ENCODE assay signal across 9 cellular contexts in genomic region chr3:4421121-4421520, GRCh38. TPM values are rescaled to one million over a fixed set of nuclear protein-coding genes. Genes with fewer than 3 reads are reported as not detected.
DNase-seq lines count a peak whose midpoint lies in the region; ATAC-seq, FAIRE-seq and TF ChIP-seq lines count a peak whose summit lies in the region.
"Had no signal": no experiment of that assay in that cellular context is flagged by ENCODE, and none has a peak within 500 bp of the region (broad histone marks: within the 10 kb centered on the region; RNA-seq: fewer than 3 reads in every experiment).

No MANE protein-coding gene starts in this region.

- H3K4me3 ChIP-seq in A549 (no peak overlapping the region), right atrium auricular region (no peak overlapping the region)
- H3K4me3 ChIP-seq: right lobe of liver had no signal

- H3K4me3 Mint-ChIP-seq in activated naive CD8-positive, alpha-beta T cell treated with anti-CD3 and anti-CD28 coated beads, Interleukin-2, amount 10 ng/mL, durations not matched to agents 7 days and 5 days = no peak overlapping the region
- peak overlapping the region; percentile 28 for H3K4me3 Mint-ChIP-seq in stimulated activated effector memory CD8-positive, alpha-beta T cell treated with anti-CD3 and anti-CD28 coated beads, Interleukin-12 subunit alpha, Interleukin-12 subunit beta, amount 100 ng/mL, for 72 hours

- H3K4me1 ChIP-seq in A549 = peaks cover 21% of the 10 kb centered on the region
- peaks cover 0 to 6% of the 10 kb centered on the region in 2 donors for H3K4me1 ChIP-seq in right atrium auricular region
- H3K4me1 ChIP-seq: right lobe of liver had no signal

- no peaks in the 10 kb centered on the region for H3K4me1 Mint-ChIP-seq in activated naive CD8-positive, alpha-beta T cell treated with anti-CD3 and anti-CD28 coated beads, Interleukin-2, amount 10 ng/mL, durations not matched to agents 7 days and 5 days
- peaks cover 47% of the 10 kb centered on the region for H3K4me1 Mint-ChIP-seq in stimulated activated effector memory CD8-positive, alpha-beta T cell treated with anti-CD3 and anti-CD28 coated beads, Interleukin-12 subunit alpha, Interleukin-12 subunit beta, amount 100 ng/mL, for 72 hours

- peak overlapping the region in 1 of 2 experiments; percentile 35; a peak in 2 of 6 replicates for H3K27ac ChIP-seq in A549
- H3K27ac ChIP-seq in right atrium auricular region = no peak overlapping the region
- H3K27ac ChIP-seq: right lobe of liver had no signal

- DNase-seq in A549 (ENCODE audit: low read depth in 1 of 2, low spot score in 1 of 2) = peak; percentile 19 to 20
- no peak for DNase-seq in activated naive CD8-positive, alpha-beta T cell treated with anti-CD3 and anti-CD28 coated beads, Interleukin-2, amount 10 ng/mL, durations not matched to agents 7 days and 5 days
- peak in 1 of 2 donors; percentile 59 for DNase-seq in stimulated activated effector memory CD8-positive, alpha-beta T cell treated with anti-CD3 and anti-CD28 coated beads, Interleukin-12 subunit alpha, Interleukin-12 subunit beta, amount 100 ng/mL, for 72 hours (ENCODE audit: low spot score in 2 of 2)
- no peak for DNase-seq in RPMI8226
- no peak for DNase-seq in right atrium auricular region (ENCODE audit: low spot score)
- no peak for DNase-seq in NCI-H2029 treated with DMSO at 0.1 percent for 48 hours (lab: John Stamatoyannopoulos, UW)
- DNase-seq: right lobe of liver had no signal

- no peaks in the 10 kb centered on the region for H3K9me3 Mint-ChIP-seq in activated naive CD8-positive, alpha-beta T cell treated with anti-CD3 and anti-CD28 coated beads, Interleukin-2, amount 10 ng/mL, durations not matched to agents 7 days and 5 days
- no peaks in the 10 kb centered on the region for H3K9me3 Mint-ChIP-seq in stimulated activated effector memory CD8-positive, alpha-beta T cell treated with anti-CD3 and anti-CD28 coated beads, Interleukin-12 subunit alpha, Interleukin-12 subunit beta, amount 100 ng/mL, for 72 hours

- TF ChIP-seq CTCF in A549 (IDR thresholded peaks at IDR 0.05) = no peak
- no peak for TF ChIP-seq CTCF in right atrium auricular region (IDR thresholded peaks at IDR 0.05)

- TF ChIP-seq RAD21 in A549 (conservative IDR thresholded peaks at IDR 0.05 in 1 of 2, IDR thresholded peaks at IDR 0.05 in 1 of 2) = no peak

- WGBS in A549 (ENCODE audit: missing lambda C conversion rate) = 87% methylated on average over 2 of the region's 2 CpGs

- H3K27me3 Mint-ChIP-seq in activated naive CD8-positive, alpha-beta T cell treated with anti-CD3 and anti-CD28 coated beads, Interleukin-2, amount 10 ng/mL, durations not matched to agents 7 days and 5 days = no peaks in the 10 kb centered on the region

- peaks cover 5% of the 10 kb centered on the region for H3K36me3 ChIP-seq in right atrium auricular region

- CTCF ChIA-PET in A549 (lab: Yijun Ruan, JAX) = interaction anchor here (0.6 kb wide), 1 partner anchor 124 kb away, joined by 5 read pairs; no protein-coding TSS in a partner anchor

- POLR2A ChIA-PET in A549 (lab: Yijun Ruan, JAX) = interaction anchor here (1.0 kb wide), 1 partner anchor 72 kb away, joined by 3 read pairs; the partner anchor contains the start of gene ITPR1
- POLR2A ChIA-PET in activated naive CD8-positive, alpha-beta T cell treated with anti-CD3 and anti-CD28 coated beads, Interleukin-2, amount 10 ng/mL, durations not matched to agents 7 days and 5 days (lab: Charles Lee) = no interaction called here

- H3K9me3 ChIP-seq in A549 (no peaks in the 10 kb centered on the region), right atrium auricular region (no peaks in the 10 kb centered on the region)
- H3K9me3 ChIP-seq: right lobe of liver had no signal

- H3K36me3 Mint-ChIP-seq in activated naive CD8-positive, alpha-beta T cell treated with anti-CD3 and anti-CD28 coated beads, Interleukin-2, amount 10 ng/mL, durations not matched to agents 7 days and 5 days = peaks cover 10% of the 10 kb centered on the region
- H3K36me3 Mint-ChIP-seq in stimulated activated effector memory CD8-positive, alpha-beta T cell treated with anti-CD3 and anti-CD28 coated beads, Interleukin-12 subunit alpha, Interleukin-12 subunit beta, amount 100 ng/mL, for 72 hours = peaks cover 1% of the 10 kb centered on the region

- FAIRE-seq in A549 (lab: Jason Lieb, UNC) = no peak

- TF ChIP-seq EP300 in A549 (IDR thresholded peaks at IDR 0.05) = no peak

- ATAC-seq in A549 (peak; percentile 27 to 49; a peak in 2 of 6 replicates), GM19035 (IDR thresholded peaks at IDR 0.05; ENCODE audit: unreplicated experiment) (peak; percentile 79), HG03442 (IDR thresholded peaks at IDR 0.05; ENCODE audit: unreplicated experiment) (peak; percentile 86)
- ATAC-seq in activated naive CD8-positive, alpha-beta T cell treated with anti-CD3 and anti-CD28 coated beads, Interleukin-2, amount 10 ng/mL, durations not matched to agents 7 days and 5 days (ENCODE audit: low read depth) = peak; percentile 39
- peak; percentile 97 for ATAC-seq in stimulated activated effector memory CD8-positive, alpha-beta T cell treated with anti-CD3 and anti-CD28 coated beads, Interleukin-12 subunit alpha, Interleukin-12 subunit beta, amount 100 ng/mL, for 72 hours

- no peaks in the 10 kb centered on the region for H3K27me3 ChIP-seq in right atrium auricular region
- H3K27me3 ChIP-seq: right lobe of liver had no signal

- H3K4me2 ChIP-seq in A549 = 0 out of 3 replicates have a peak overlapping the region, but pooled peaks have one; percentile 0

- H3K27ac Mint-ChIP-seq in activated naive CD8-positive, alpha-beta T cell treated with anti-CD3 and anti-CD28 coated beads, Interleukin-2, amount 10 ng/mL, durations not matched to agents 7 days and 5 days = no peak overlapping the region
- H3K27ac Mint-ChIP-seq in stimulated activated effector memory CD8-positive, alpha-beta T cell treated with anti-CD3 and anti-CD28 coated beads, Interleukin-12 subunit alpha, Interleukin-12 subunit beta, amount 100 ng/mL, for 72 hours = peak overlapping the region; percentile 78

- no peak for TF ChIP-seq POLR2A in A549 (IDR thresholded peaks at IDR 0.05; ENCODE audit: low read length)

TF ChIP-seq in A549, 52 proteins besides CTCF, POLR2A, EP300 and RAD21:
- TF ChIP-seq, protein P1, sequence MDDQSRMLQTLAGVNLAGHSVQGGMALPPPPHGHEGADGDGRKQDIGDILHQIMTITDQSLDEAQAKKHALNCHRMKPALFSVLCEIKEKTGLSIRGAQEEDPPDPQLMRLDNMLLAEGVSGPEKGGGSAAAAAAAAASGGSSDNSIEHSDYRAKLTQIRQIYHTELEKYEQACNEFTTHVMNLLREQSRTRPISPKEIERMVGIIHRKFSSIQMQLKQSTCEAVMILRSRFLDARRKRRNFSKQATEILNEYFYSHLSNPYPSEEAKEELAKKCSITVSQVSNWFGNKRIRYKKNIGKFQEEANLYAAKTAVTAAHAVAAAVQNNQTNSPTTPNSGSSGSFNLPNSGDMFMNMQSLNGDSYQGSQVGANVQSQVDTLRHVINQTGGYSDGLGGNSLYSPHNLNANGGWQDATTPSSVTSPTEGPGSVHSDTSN (IDR thresholded peaks at IDR 0.05) = no peak
- no peak for TF ChIP-seq FOSL2 (IDR thresholded peaks at IDR 0.05)
- 0 out of 2 replicates have a peak, but pooled peaks have one; percentile 10 for TF ChIP-seq FOSL2 (CRISPR knock-in tag; IDR thresholded peaks at IDR 0.05)

RNA-seq across cellular contexts. Expression of gene SUMF1, which starts 45.9 kb away (rescaled TPM):
- polyA plus RNA-seq in A549 (2011; rRNA removed) (23.4 and 25.4 TPM in 2 replicates), A549 (2017; fragmentation: RNase III; extraction: RNeasy Plus Mini Kit Qiagen cat#74134 plus additional on column Dnase treatment) (19.2 to 20.9 TPM (median 20.9 TPM) in 3 replicates)
- 14.4 and 20.2 TPM in 2 replicates for polyA plus RNA-seq in A549 (2012; cell fraction: cytosol; rRNA removed)
- polyA plus RNA-seq in A549 (2012; cell fraction: nucleus; rRNA removed) = 17.2 and 25.1 TPM in 2 replicates
- polyA minus RNA-seq in A549 (2011; rRNA and poly(A)+ RNA removed) = 22.8 and 23.1 TPM in 2 replicates
- total RNA-seq in activated naive CD8-positive, alpha-beta T cell treated with anti-CD3 and anti-CD28 coated beads, Interleukin-2, amount 10 ng/mL, durations not matched to agents 7 days and 5 days = 10 to 100 TPM in 1 of 2 experiments, 1 to 10 TPM in 1; 9.1 to 13.7 TPM
- 10 to 100 TPM; 12.1 to 22.6 TPM for total RNA-seq in right atrium auricular region

Comparison
In these comparisons a context has a peak if more than half of its experiments do, and no peak if none do; other contexts are left out.
1. ATAC-seq: peak in every context shown above with its lines; median percentile 97 in stimulated activated effector memory CD8-positive, alpha-beta T cell treated with anti-CD3 and anti-CD28 coated beads, Interleukin-12 subunit alpha, Interleukin-12 subunit beta, amount 100 ng/mL, for 72 hours; 86 in HG03442; 79 in GM19035; 39 in activated naive CD8-positive, alpha-beta T cell treated with anti-CD3 and anti-CD28 coated beads, Interleukin-2, amount 10 ng/mL, durations not matched to agents 7 days and 5 days; 38 in A549.
2. DNase-seq: peak in A549 (2 of 2); none in activated naive CD8-positive, alpha-beta T cell treated with anti-CD3 and anti-CD28 coated beads, Interleukin-2, amount 10 ng/mL, durations not matched to agents 7 days and 5 days (single experiment), RPMI8226 (single experiment), right atrium auricular region (single experiment) and NCI-H2029 treated with DMSO at 0.1 percent for 48 hours (single experiment).